Comparison of ENCODE assay signal across 8 cellular contexts in the genomic region with DNA sequence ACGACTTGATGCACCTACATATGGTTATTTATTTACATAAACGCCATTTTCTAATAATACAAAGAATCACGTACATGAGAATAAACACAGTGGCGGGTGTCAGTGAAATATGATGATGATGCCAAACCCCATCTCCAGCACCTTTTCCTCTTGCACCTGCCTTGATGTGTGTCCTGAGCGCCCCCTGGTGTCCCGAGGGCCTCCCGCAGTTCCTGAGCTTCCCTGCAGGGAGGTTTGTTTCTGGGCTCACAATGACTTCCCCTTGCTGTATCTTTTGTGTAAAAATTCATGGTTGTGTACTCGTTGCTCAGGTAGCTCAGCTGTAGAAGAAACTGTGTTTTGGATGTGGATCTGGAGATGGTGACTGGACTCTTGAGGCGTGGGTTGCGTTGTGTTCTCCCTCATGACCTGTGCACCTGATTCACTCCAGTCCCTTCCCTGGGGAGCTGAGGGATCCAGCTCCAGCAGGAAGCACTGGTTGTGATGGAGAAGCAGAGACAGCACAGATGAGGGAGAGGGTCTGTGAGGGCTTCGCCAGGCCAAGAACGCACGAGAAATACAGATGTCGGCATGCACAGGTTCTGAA.
DNase-seq lines count a peak whose midpoint lies in the region; ATAC-seq and TF ChIP-seq lines count a peak whose summit lies in the region.

No MANE protein-coding gene starts in this region.

- no peak overlapping the region for H3K4me3 ChIP-seq in PC-9
- H3K4me3 ChIP-seq in trophoblast cell (ENCODE audit: low read depth, low read length), result no peak overlapping the region

- H3K36me3 Mint-ChIP-seq in activated T-helper 17 cell treated with anti-CD3 and anti-CD28 coated beads, Interleukin-2, amount 50 U/mL, for 72 hours (ENCODE audit: low read depth), result no peaks in the 10 kb centered on the region

- POLR2A ChIA-PET in PC-9 (lab: Charles Lee; ENCODE audit: unreplicated experiment), result no interaction called here

- H4K91ac ChIP-seq in trophoblast cell (ENCODE audit: low read depth, low read length), result no peak overlapping the region

- no peak overlapping the region for H3K4ac ChIP-seq in trophoblast cell (ENCODE audit: low read depth, low read length)

- no peak overlapping the region for H3K18ac ChIP-seq in trophoblast cell (ENCODE audit: low read length)

- no peaks in the 10 kb centered on the region for H3K79me1 ChIP-seq in trophoblast cell (ENCODE audit: low read length)

- H3K4me1 ChIP-seq in PC-9 (replicated peaks; ENCODE audit: insufficient read depth), result no peaks in the 10 kb centered on the region
- no peaks in the 10 kb centered on the region for H3K4me1 ChIP-seq in trophoblast cell (ENCODE audit: control insufficient read depth in 1 of 2, insufficient read depth in 2 of 2, low read length in 2 of 2)

- peak; percentile 51 for DNase-seq in NK-92 treated with Interleukin-12 subunit alpha and Interleukin-12 subunit beta, amount 100 ng/mL, for 24 hours (lab: John Stamatoyannopoulos, UW)
- DNase-seq in NK-92 (lab: John Stamatoyannopoulos, UW; ENCODE audit: unreplicated experiment) (no peak), PC-9 (peak in 1 of 2 experiments; percentile 17), trophoblast cell (peak in 1 of 2 donors; percentile 30), left ventricle myocardium superior (no peak)

- no peaks in the 10 kb centered on the region for H3K4me1 Mint-ChIP-seq in activated T-helper 17 cell treated with anti-CD3 and anti-CD28 coated beads, Interleukin-2, amount 50 U/mL, for 72 hours

- no CpG with 5 or more reads among the region's 14 CpGs for WGBS in trophoblast cell (ENCODE audit: extremely low coverage, insufficient coverage, insufficient read length)

- H3K9me3 Mint-ChIP-seq in activated T-helper 17 cell treated with anti-CD3 and anti-CD28 coated beads, Interleukin-2, amount 50 U/mL, for 72 hours, result no peaks in the 10 kb centered on the region

- no peak overlapping the region for H4K12ac ChIP-seq in trophoblast cell (ENCODE audit: low read depth, low read length)

- no peaks in the 10 kb centered on the region for H3F3A ChIP-seq in PC-9 (ENCODE audit: insufficient read depth, low read depth)

- no peak overlapping the region for H2BK5ac ChIP-seq in trophoblast cell (ENCODE audit: low read depth, low read length, poor library complexity)

- no peak overlapping the region for H3K27ac ChIP-seq in PC-9
- H3K27ac ChIP-seq in trophoblast cell (ENCODE audit: low read depth, low read length), result no peak overlapping the region

- H3K4me2 ChIP-seq in PC-9 (no peak overlapping the region), trophoblast cell (ENCODE audit: low read length) (no peak overlapping the region)

- H3K79me2 ChIP-seq in PC-9 (ENCODE audit: low read depth), result no peaks in the 10 kb centered on the region
- no peaks in the 10 kb centered on the region for H3K79me2 ChIP-seq in trophoblast cell (ENCODE audit: control insufficient read depth, insufficient read depth, low read length, poor library complexity)

- H2BK12ac ChIP-seq in trophoblast cell (ENCODE audit: low read length), result no peak overlapping the region

- H3K27ac Mint-ChIP-seq in activated T-helper 17 cell treated with anti-CD3 and anti-CD28 coated beads, Interleukin-2, amount 50 U/mL, for 72 hours, result no peak overlapping the region

- peak; percentile 68 for TF ChIP-seq CTCF in PC-9 (conservative IDR thresholded peaks at IDR 0.05)

- no peak overlapping the region for H4K8ac ChIP-seq in trophoblast cell (ENCODE audit: low read depth, low read length)

- no peak overlapping the region for H2AK5ac ChIP-seq in trophoblast cell (ENCODE audit: low read length)

- H2BK120ac ChIP-seq in trophoblast cell (ENCODE audit: insufficient read depth, low read length, poor library complexity), result no peak overlapping the region

- H2AFZ ChIP-seq in PC-9 (no peak overlapping the region), trophoblast cell (ENCODE audit: insufficient read depth, low read length, poor library complexity) (no peak overlapping the region)

- peak overlapping the region; percentile 15 for H3K9ac ChIP-seq in trophoblast cell (ENCODE audit: low read length)

- no peak overlapping the region for H3K4me3 Mint-ChIP-seq in activated T-helper 17 cell treated with anti-CD3 and anti-CD28 coated beads, Interleukin-2, amount 50 U/mL, for 72 hours

- BruUV-seq in PC-9 (replicated peaks; lab: Mats Ljungman, UMichigan), result no TSS peak

- H3K14ac ChIP-seq in trophoblast cell (ENCODE audit: low read length), result no peak overlapping the region

- H3K27me3 ChIP-seq in PC-9 (ENCODE audit: insufficient read depth, low read depth), result peaks cover 18% of the 10 kb centered on the region
- no peaks in the 10 kb centered on the region for H3K27me3 ChIP-seq in trophoblast cell (ENCODE audit: insufficient read depth, low read length)

- peak; percentile 68 for ATAC-seq in activated T-helper 17 cell treated with anti-CD3 and anti-CD28 coated beads, Interleukin-2, amount 50 U/mL, for 72 hours (replicated peaks)
- ATAC-seq in GM21526 (IDR thresholded peaks at IDR 0.05; ENCODE audit: low FRiP score, unreplicated experiment) (no peak), left ventricle myocardium superior (no peak), GM19463 (IDR thresholded peaks at IDR 0.05; ENCODE audit: unreplicated experiment) (no peak)

- peaks cover 22% of the 10 kb centered on the region for H3K27me3 Mint-ChIP-seq in activated T-helper 17 cell treated with anti-CD3 and anti-CD28 coated beads, Interleukin-2, amount 50 U/mL, for 72 hours

- H4K20me1 ChIP-seq in PC-9 (ENCODE audit: insufficient read depth), result no peaks in the 10 kb centered on the region

- H3K9me2 ChIP-seq in PC-9 (ENCODE audit: insufficient read depth), result no peaks in the 10 kb centered on the region

- H3K9me3 ChIP-seq in PC-9 (ENCODE audit: insufficient read depth, low read depth) (no peaks in the 10 kb centered on the region), trophoblast cell (ENCODE audit: insufficient read depth, low read depth, low read length) (peaks cover 25% of the 10 kb centered on the region)

- H3K23ac ChIP-seq in trophoblast cell (ENCODE audit: low read length), result no peak overlapping the region

- intact Hi-C loops in PC-9 (cut with micrococcal nuclease; ENCODE audit: unreplicated experiment) (no loop called here), left ventricle myocardium superior (cut with micrococcal nuclease) (no loop called here)

- CTCF ChIA-PET in PC-9 (lab: Charles Lee), result no interaction called here

- H3K36me3 ChIP-seq in PC-9 (ENCODE audit: low read depth) (no peaks in the 10 kb centered on the region), trophoblast cell (ENCODE audit: control insufficient read depth in 1 of 2, insufficient read depth in 2 of 2, low read length in 2 of 2) (no peaks in the 10 kb centered on the region)
